1 cellular context compared by ENCODE assay signal in the genomic region with DNA sequence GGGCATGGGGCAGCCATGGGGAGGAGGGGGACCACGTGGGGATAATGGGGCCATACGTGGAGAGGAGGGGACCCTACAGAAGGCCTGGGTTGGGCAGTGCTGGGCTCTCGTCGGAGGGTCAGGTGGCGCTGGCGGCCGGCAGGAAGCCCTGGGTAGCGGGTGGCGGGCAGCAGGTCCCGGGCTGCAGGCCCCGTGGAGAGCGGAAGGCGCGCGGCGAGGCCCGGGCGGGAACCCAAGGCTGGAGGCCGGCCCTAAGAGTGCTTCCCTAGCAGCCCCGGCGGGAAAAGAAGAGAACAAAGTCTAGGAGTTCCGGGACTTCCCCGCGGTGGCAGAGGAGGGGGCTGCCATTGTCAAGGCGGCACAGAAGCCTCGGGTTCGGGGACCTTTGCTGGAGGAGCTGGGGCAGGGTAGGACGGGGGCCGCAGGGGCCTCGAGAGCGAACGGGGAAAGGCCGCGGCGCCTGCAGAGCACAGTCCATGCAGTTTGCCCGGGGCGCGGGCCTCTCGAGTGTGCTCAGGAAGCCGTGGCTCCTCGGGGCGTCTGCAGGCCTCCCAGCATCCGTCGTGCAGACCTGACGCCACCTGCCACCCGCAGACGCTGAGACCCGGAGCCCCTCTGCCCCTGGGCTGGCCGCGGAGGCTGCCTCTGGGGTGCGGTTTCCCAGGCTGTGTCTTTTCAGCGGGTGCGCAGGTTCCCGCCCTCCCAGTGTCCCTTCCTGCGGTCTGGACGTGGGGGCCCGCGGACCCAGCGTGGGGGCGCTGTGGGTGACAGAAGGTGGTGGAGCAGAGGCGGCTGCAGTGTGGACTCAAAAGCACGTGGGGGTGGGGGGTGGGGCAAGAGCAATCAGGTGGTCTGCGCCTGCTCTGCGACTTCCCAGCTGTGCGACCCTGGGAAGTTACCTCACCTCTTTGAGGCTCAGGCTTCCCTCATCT.
TF ChIP-seq lines count a peak whose summit lies in the region.

No MANE protein-coding gene starts in this region.

TF ChIP-seq in HCT116, 20 proteins besides CTCF, POLR2A, EP300 and RAD21 (continued from another document):
- no peak for TF ChIP-seq ZNF274 (IDR thresholded peaks at IDR 0.05; ENCODE audit: low read depth, low read length)
- TF ChIP-seq CBX3 (IDR thresholded peaks at IDR 0.05; ENCODE audit: low read depth), result no peak
- TF ChIP-seq EZH2phosphoT487 (IDR thresholded peaks at IDR 0.05; ENCODE audit: borderline replicate concordance), result no peak
- TF ChIP-seq JUND (IDR thresholded peaks at IDR 0.05), result no peak
- TF ChIP-seq TCF7L2 (IDR thresholded peaks at IDR 0.05; ENCODE audit: borderline replicate concordance, extremely low read depth, insufficient read depth, insufficient read length), result no peak
